In genomic region chr4:4574792-4575191, GRCh38 we compare ENCODE assay signal across 8 cellular contexts. TPM values are rescaled to one million over a fixed set of nuclear protein-coding genes. Genes with fewer than 3 reads are reported as not detected.
DNase-seq lines count a peak whose midpoint lies in the region; ATAC-seq and TF ChIP-seq lines count a peak whose summit lies in the region.

No MANE protein-coding gene starts in this region.

- CTCF ChIA-PET in SK-N-SH (lab: Yijun Ruan, JAX) = interaction anchor here (1.1 to 1.2 kb wide), 2 partner anchors 11 to 18 kb away, joined by 3 read pairs; no protein-coding TSS in a partner anchor

- H3K4me2 ChIP-seq in GM23248 (ENCODE audit: unreplicated experiment) (peak overlapping the region; percentile 98), SK-N-SH (peak overlapping the region; percentile 65)

- peak overlapping the region; percentile 90 for H2AFZ ChIP-seq in GM23248
- peak overlapping the region; percentile 66 for H2AFZ ChIP-seq in SK-N-SH (ENCODE audit: low read depth)

- ATAC-seq in activated CD4-positive, CD25-positive, alpha-beta regulatory T cell treated with anti-CD3 and anti-CD28 coated beads, Interleukin-2, amount 50 U/mL, for 24 hours = no peak
- ATAC-seq in HG02678 (IDR thresholded peaks at IDR 0.05; ENCODE audit: unreplicated experiment) = no peak

- H3K27me3 ChIP-seq in GM23248 (replicated peaks; ENCODE audit: insufficient read depth) = no peaks in the 10 kb centered on the region
- no peaks in the 10 kb centered on the region for H3K27me3 ChIP-seq in SK-N-SH (ENCODE audit: insufficient read depth)
- no peaks in the 10 kb centered on the region for H3K27me3 ChIP-seq in effector memory CD4-positive, alpha-beta T cell (replicated peaks; ENCODE audit: control insufficient read depth, insufficient read depth, low read length, poor library complexity, severe bottlenecking)
- H3K27me3 ChIP-seq in thymus (ENCODE audit: control insufficient read depth, insufficient read depth) = no peaks in the 10 kb centered on the region

- no peaks in the 10 kb centered on the region for H3K79me2 ChIP-seq in GM23248 (ENCODE audit: insufficient read depth)
- H3K79me2 ChIP-seq in SK-N-SH (ENCODE audit: insufficient read depth) = no peaks in the 10 kb centered on the region

- POLR2A ChIA-PET in SK-N-SH (lab: Yijun Ruan, JAX) = no interaction called here

- H3F3A ChIP-seq in GM23248 (ENCODE audit: insufficient read depth) (peaks cover 11% of the 10 kb centered on the region), SK-N-SH (replicated peaks; ENCODE audit: insufficient read depth) (no peaks in the 10 kb centered on the region)

- H3K36me3 ChIP-seq in GM23248 (ENCODE audit: low read depth) (no peaks in the 10 kb centered on the region), SK-N-SH (replicated peaks in 1 of 2; ENCODE audit: control insufficient read depth in 1 of 2, insufficient read depth in 2 of 2, low read length in 1 of 2) (no peaks in the 10 kb centered on the region), thymus (ENCODE audit: control insufficient read depth, insufficient read depth) (no peaks in the 10 kb centered on the region)
- no peaks in the 10 kb centered on the region for H3K36me3 ChIP-seq in effector memory CD4-positive, alpha-beta T cell (ENCODE audit: control insufficient read depth, insufficient read depth, low read length)

- H3K4me1 ChIP-seq in GM23248 (ENCODE audit: insufficient read depth) (peaks cover 8% of the 10 kb centered on the region), SK-N-SH (ENCODE audit: control insufficient read depth in 1 of 2, insufficient read depth in 2 of 2, low read depth in 1 of 2, low read length in 1 of 2) (no peaks in the 10 kb centered on the region; a peak in 1 of 4 replicates), thymus (ENCODE audit: control insufficient read depth, insufficient read depth, low read length) (no peaks in the 10 kb centered on the region)
- no peaks in the 10 kb centered on the region for H3K4me1 ChIP-seq in effector memory CD4-positive, alpha-beta T cell (ENCODE audit: control insufficient read depth, insufficient read depth, low read length, poor library complexity, severe bottlenecking)

- H3K9me3 ChIP-seq in GM23248 (ENCODE audit: low read depth) (no peaks in the 10 kb centered on the region), SK-N-SH (no peaks in the 10 kb centered on the region), thymus (ENCODE audit: control insufficient read depth) (no peaks in the 10 kb centered on the region)
- H3K9me3 ChIP-seq in effector memory CD4-positive, alpha-beta T cell (ENCODE audit: control insufficient read depth, low read length) = no peaks in the 10 kb centered on the region

- peak overlapping the region; percentile 85 for H3K4me3 ChIP-seq in GM23248
- H3K4me3 ChIP-seq in SK-N-SH (ENCODE audit: low read depth in 2 of 2, low read length in 1 of 2) = peak overlapping the region; percentile 48; a peak in 3 of 4 replicates
- peak overlapping the region; percentile 85 for H3K4me3 ChIP-seq in effector memory CD4-positive, alpha-beta T cell (ENCODE audit: insufficient read depth, low read depth, low read length, poor library complexity, severe bottlenecking)
- peak overlapping the region; percentile 56 for H3K4me3 ChIP-seq in thymus (ENCODE audit: low read length)

- no peak for TF ChIP-seq RAD21 in SK-N-SH (IDR thresholded peaks at IDR 0.05; ENCODE audit: low read length)

- in situ Hi-C loops in GM23248 (cut with MboI) = no loop called here

- H4K20me1 ChIP-seq in GM23248 (ENCODE audit: insufficient read depth) = no peaks in the 10 kb centered on the region
- H4K20me1 ChIP-seq in SK-N-SH (ENCODE audit: insufficient read depth) = no peaks in the 10 kb centered on the region

- 4 to 8% methylated on average over 6 to 8 of the region's 8 CpGs for WGBS in GM23248 (ENCODE audit: low coverage in 1 of 2, low lambda C conversion rate in 2 of 2, missing lambda C conversion rate in 2 of 2), 2 experiments
- WGBS in SK-N-SH (ENCODE audit: low lambda C conversion rate) = 69% methylated on average over 8 of the region's 8 CpGs
- 21% methylated on average over 8 of the region's 8 CpGs for WGBS in thymus

- DNase-seq in GM23248 (peak; percentile 86), SK-N-SH (no peak), lung microvascular endothelial cell (ENCODE audit: low read depth in 2 of 2) (peak; percentile 87 to 92), DMS153 treated with DMSO at 0.1 percent for 48 hours (lab: John Stamatoyannopoulos, UW; ENCODE audit: unreplicated experiment) (no peak)
- peak; percentile 24 to 34 (median 28) for DNase-seq in effector memory CD4-positive, alpha-beta T cell

- TF ChIP-seq EP300 in SK-N-SH (IDR thresholded peaks at IDR 0.05; ENCODE audit: borderline replicate concordance in 1 of 2, low read depth in 1 of 2, low read length in 1 of 2) = no peak

- H3K9me2 ChIP-seq in GM23248 (ENCODE audit: insufficient read depth) (no peaks in the 10 kb centered on the region), SK-N-SH (no peaks in the 10 kb centered on the region)

- H3K27ac ChIP-seq in GM23248 (peak overlapping the region; percentile 59), SK-N-SH (ENCODE audit: low read depth in 2 of 2, low read length in 1 of 2) (no peak overlapping the region), thymus (ENCODE audit: low read depth) (no peak overlapping the region)
- peak overlapping the region; percentile 46 for H3K27ac ChIP-seq in effector memory CD4-positive, alpha-beta T cell (ENCODE audit: insufficient read depth, low read length, poor library complexity, severe bottlenecking)

- TF ChIP-seq CTCF in SK-N-SH (IDR thresholded peaks at IDR 0.05) = no peak

- peak overlapping the region; percentile 86 for H3K9ac ChIP-seq in GM23248
- peak overlapping the region; percentile 51 for H3K9ac ChIP-seq in SK-N-SH

TF ChIP-seq in SK-N-SH, 30 proteins besides CTCF, POLR2A, EP300 and RAD21:
- TF ChIP-seq RFX5 (IDR thresholded peaks at IDR 0.05; ENCODE audit: low read length) (no peak), MAX (IDR thresholded peaks at IDR 0.05; ENCODE audit: low read depth) (0 out of 2 replicates have a peak, but pooled peaks have one; percentile 8)

RNA-seq across cellular contexts. Expression of gene STX18, which starts 32.9 kb away (rescaled TPM):
- 35.0 and 42.6 TPM in 2 replicates for total RNA-seq in GM23248 (2014; rRNA removed; shearing (Covaris generic))
- polyA plus RNA-seq in GM23248 (2016; fragmentation: Nextera tagmentation; extraction: Ambion mirVana) (39.2 and 40.5 TPM in 2 replicates), SK-N-SH (2012; rRNA removed) (17.3 and 22.3 TPM in 2 replicates), thymus (33.1 TPM)
- 16.2 and 18.5 TPM in 2 replicates for polyA plus RNA-seq in SK-N-SH (2012; cell fraction: cytosol; rRNA removed)
- polyA plus RNA-seq in SK-N-SH (2012; cell fraction: nucleus; rRNA removed) = 32.5 and 40.2 TPM in 2 replicates
- total RNA-seq in lung microvascular endothelial cell = 13.1 and 14.1 TPM in 2 replicates

Comparison
In these comparisons a context has a peak if more than half of its experiments do, and no peak if none do; other contexts are left out.
1. DNase-seq: peak in GM23248 (single experiment), effector memory CD4-positive, alpha-beta T cell (3 of 3) and lung microvascular endothelial cell (2 of 2); none in SK-N-SH (single experiment) and DMS153 treated with DMSO at 0.1 percent for 48 hours (single experiment).
2. H3K27ac ChIP-seq: peak in GM23248 (single experiment) and effector memory CD4-positive, alpha-beta T cell (single experiment); none in SK-N-SH (0 of 2) and thymus (single experiment).
3. Peak in every context shown above with its lines, with median percentiles within 50 percentile points of each other: H3K4me3 ChIP-seq.